1 cellular context compared by ENCODE assay signal in the genomic region with DNA sequence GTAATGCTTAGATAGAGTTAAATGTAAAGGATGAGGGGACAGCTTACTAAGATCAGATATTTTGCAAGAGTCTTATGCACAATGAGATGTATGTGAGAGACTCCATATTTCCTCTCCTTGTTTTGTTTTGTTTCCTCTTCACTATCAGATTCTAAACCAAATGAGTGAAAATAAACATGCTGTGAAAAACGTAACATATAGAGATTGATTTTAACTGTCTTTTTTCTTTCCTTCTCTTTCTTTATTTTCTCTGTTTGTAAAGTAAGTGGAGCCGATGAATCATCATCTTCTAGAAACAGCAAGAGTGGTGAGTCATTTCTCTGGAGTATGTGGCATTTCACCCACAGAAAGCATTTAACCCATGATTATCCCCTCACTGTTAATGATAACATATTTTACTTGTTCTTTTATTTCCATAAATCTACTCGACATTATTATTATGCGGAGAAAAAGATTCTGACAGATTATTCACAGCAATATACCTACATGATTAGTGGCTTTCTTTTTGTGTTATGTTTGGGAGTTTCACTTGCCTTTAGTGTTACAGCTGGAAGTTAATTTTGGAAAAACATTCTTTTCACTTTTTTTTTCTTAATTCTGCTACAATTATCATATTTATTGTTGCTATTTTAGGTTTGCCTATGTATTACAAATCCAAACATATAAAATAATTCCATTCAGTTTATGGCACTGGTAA.
TF ChIP-seq lines count a peak whose summit lies in the region.

No MANE protein-coding gene starts in this region.

TF ChIP-seq in HEK293, 187 proteins besides CTCF, POLR2A, EP300 and RAD21 (continued from another document and continues in another):
- TF ChIP-seq ELK4 (IDR thresholded peaks at IDR 0.05; ENCODE audit: borderline replicate concordance, low read depth, low read length) (no peak), ZNF274 (IDR thresholded peaks at IDR 0.05; ENCODE audit: low read length) (no peak), ZNF274 (tag by site-specific recombination; IDR thresholded peaks at IDR 0.05; ENCODE audit: borderline replicate concordance) (no peak), PRDM1 (tag by site-specific recombination; IDR thresholded peaks at IDR 0.05) (peak; percentile 91), SP2 (tag by site-specific recombination; IDR thresholded peaks at IDR 0.05) (no peak), ZNF302 (tag by site-specific recombination; IDR thresholded peaks at IDR 0.05; ENCODE audit: low read depth) (no peak), ZNF473 (tag by site-specific recombination; IDR thresholded peaks at IDR 0.05) (no peak), KLF16 (tag by site-specific recombination; IDR thresholded peaks at IDR 0.05) (no peak), ZNF48 (tag by site-specific recombination; IDR thresholded peaks at IDR 0.05) (no peak), ZNF350 (tag by site-specific recombination; IDR thresholded peaks at IDR 0.05) (no peak), ZNF585B (tag by site-specific recombination; IDR thresholded peaks at IDR 0.05) (no peak), ZNF777 (tag by site-specific recombination; IDR thresholded peaks at IDR 0.05; ENCODE audit: borderline replicate concordance) (no peak), ZNF701 (tag by site-specific recombination; IDR thresholded peaks at IDR 0.05) (no peak), GFI1B (tag by site-specific recombination; IDR thresholded peaks at IDR 0.05) (no peak), ZNF169 (tag by site-specific recombination; IDR thresholded peaks at IDR 0.05) (no peak), ZBTB49 (tag by site-specific recombination; IDR thresholded peaks at IDR 0.05; ENCODE audit: low read depth) (no peak), ZSCAN16 (tag by site-specific recombination; IDR thresholded peaks at IDR 0.05) (no peak), REPIN1 (tag by site-specific recombination; IDR thresholded peaks at IDR 0.05; ENCODE audit: low read depth) (no peak), ZNF830 (tag by site-specific recombination; IDR thresholded peaks at IDR 0.05; ENCODE audit: low read depth) (no peak), ZNF248 (tag by site-specific recombination; IDR thresholded peaks at IDR 0.05) (no peak), ZNF510 (tag by site-specific recombination; IDR thresholded peaks at IDR 0.05; ENCODE audit: insufficient replicate concordance) (no peak), ZNF155 (tag by site-specific recombination; IDR thresholded peaks at IDR 0.05) (no peak), ZNF214 (tag by site-specific recombination; IDR thresholded peaks at IDR 0.05; ENCODE audit: borderline replicate concordance) (no peak), ZNF488 (tag by site-specific recombination; IDR thresholded peaks at IDR 0.05) (no peak), ZNF654 (tag by site-specific recombination; IDR thresholded peaks at IDR 0.05; ENCODE audit: low read depth) (no peak), ZNF16 (tag by site-specific recombination; IDR thresholded peaks at IDR 0.05; ENCODE audit: low read depth) (no peak), KLF1 (tag by site-specific recombination; IDR thresholded peaks at IDR 0.05) (no peak), ZNF707 (tag by site-specific recombination; IDR thresholded peaks at IDR 0.05) (no peak), ZNF335 (tag by site-specific recombination; conservative IDR thresholded peaks at IDR 0.05) (0 out of 2 replicates have a peak, but pooled peaks have one; percentile 8), ZNF571 (tag by site-specific recombination; IDR thresholded peaks at IDR 0.05) (no peak), ZBTB17 (tag by site-specific recombination; IDR thresholded peaks at IDR 0.05) (no peak), GLIS2 (tag by site-specific recombination; IDR thresholded peaks at IDR 0.05) (no peak), ZNF843 (tag by site-specific recombination; IDR thresholded peaks at IDR 0.05) (no peak), ZFP41 (tag by site-specific recombination; IDR thresholded peaks at IDR 0.05; ENCODE audit: borderline replicate concordance) (no peak)
- TF ChIP-seq, protein P1, sequence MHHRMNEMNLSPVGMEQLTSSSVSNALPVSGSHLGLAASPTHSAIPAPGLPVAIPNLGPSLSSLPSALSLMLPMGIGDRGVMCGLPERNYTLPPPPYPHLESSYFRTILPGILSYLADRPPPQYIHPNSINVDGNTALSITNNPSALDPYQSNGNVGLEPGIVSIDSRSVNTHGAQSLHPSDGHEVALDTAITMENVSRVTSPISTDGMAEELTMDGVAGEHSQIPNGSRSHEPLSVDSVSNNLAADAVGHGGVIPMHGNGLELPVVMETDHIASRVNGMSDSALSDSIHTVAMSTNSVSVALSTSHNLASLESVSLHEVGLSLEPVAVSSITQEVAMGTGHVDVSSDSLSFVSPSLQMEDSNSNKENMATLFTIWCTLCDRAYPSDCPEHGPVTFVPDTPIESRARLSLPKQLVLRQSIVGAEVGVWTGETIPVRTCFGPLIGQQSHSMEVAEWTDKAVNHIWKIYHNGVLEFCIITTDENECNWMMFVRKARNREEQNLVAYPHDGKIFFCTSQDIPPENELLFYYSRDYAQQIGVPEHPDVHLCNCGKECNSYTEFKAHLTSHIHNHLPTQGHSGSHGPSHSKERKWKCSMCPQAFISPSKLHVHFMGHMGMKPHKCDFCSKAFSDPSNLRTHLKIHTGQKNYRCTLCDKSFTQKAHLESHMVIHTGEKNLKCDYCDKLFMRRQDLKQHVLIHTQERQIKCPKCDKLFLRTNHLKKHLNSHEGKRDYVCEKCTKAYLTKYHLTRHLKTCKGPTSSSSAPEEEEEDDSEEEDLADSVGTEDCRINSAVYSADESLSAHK (tag by site-specific recombination; IDR thresholded peaks at IDR 0.05): no peak
- TF ChIP-seq, protein P2, sequence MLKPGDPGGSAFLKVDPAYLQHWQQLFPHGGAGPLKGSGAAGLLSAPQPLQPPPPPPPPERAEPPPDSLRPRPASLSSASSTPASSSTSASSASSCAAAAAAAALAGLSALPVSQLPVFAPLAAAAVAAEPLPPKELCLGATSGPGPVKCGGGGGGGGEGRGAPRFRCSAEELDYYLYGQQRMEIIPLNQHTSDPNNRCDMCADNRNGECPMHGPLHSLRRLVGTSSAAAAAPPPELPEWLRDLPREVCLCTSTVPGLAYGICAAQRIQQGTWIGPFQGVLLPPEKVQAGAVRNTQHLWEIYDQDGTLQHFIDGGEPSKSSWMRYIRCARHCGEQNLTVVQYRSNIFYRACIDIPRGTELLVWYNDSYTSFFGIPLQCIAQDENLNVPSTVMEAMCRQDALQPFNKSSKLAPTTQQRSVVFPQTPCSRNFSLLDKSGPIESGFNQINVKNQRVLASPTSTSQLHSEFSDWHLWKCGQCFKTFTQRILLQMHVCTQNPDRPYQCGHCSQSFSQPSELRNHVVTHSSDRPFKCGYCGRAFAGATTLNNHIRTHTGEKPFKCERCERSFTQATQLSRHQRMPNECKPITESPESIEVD (tag by site-specific recombination; IDR thresholded peaks at IDR 0.05): peak; percentile 91
- TF ChIP-seq, protein P3, sequence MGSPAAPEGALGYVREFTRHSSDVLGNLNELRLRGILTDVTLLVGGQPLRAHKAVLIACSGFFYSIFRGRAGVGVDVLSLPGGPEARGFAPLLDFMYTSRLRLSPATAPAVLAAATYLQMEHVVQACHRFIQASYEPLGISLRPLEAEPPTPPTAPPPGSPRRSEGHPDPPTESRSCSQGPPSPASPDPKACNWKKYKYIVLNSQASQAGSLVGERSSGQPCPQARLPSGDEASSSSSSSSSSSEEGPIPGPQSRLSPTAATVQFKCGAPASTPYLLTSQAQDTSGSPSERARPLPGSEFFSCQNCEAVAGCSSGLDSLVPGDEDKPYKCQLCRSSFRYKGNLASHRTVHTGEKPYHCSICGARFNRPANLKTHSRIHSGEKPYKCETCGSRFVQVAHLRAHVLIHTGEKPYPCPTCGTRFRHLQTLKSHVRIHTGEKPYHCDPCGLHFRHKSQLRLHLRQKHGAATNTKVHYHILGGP (tag by site-specific recombination; IDR thresholded peaks at IDR 0.05): no peak
- TF ChIP-seq, protein P4, sequence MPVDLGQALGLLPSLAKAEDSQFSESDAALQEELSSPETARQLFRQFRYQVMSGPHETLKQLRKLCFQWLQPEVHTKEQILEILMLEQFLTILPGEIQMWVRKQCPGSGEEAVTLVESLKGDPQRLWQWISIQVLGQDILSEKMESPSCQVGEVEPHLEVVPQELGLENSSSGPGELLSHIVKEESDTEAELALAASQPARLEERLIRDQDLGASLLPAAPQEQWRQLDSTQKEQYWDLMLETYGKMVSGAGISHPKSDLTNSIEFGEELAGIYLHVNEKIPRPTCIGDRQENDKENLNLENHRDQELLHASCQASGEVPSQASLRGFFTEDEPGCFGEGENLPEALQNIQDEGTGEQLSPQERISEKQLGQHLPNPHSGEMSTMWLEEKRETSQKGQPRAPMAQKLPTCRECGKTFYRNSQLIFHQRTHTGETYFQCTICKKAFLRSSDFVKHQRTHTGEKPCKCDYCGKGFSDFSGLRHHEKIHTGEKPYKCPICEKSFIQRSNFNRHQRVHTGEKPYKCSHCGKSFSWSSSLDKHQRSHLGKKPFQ (tag by site-specific recombination; IDR thresholded peaks at IDR 0.05): no peak
- TF ChIP-seq, protein P5, sequence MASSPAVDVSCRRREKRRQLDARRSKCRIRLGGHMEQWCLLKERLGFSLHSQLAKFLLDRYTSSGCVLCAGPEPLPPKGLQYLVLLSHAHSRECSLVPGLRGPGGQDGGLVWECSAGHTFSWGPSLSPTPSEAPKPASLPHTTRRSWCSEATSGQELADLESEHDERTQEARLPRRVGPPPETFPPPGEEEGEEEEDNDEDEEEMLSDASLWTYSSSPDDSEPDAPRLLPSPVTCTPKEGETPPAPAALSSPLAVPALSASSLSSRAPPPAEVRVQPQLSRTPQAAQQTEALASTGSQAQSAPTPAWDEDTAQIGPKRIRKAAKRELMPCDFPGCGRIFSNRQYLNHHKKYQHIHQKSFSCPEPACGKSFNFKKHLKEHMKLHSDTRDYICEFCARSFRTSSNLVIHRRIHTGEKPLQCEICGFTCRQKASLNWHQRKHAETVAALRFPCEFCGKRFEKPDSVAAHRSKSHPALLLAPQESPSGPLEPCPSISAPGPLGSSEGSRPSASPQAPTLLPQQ (tag by site-specific recombination; IDR thresholded peaks at IDR 0.05): no peak
- TF ChIP-seq, protein P6, sequence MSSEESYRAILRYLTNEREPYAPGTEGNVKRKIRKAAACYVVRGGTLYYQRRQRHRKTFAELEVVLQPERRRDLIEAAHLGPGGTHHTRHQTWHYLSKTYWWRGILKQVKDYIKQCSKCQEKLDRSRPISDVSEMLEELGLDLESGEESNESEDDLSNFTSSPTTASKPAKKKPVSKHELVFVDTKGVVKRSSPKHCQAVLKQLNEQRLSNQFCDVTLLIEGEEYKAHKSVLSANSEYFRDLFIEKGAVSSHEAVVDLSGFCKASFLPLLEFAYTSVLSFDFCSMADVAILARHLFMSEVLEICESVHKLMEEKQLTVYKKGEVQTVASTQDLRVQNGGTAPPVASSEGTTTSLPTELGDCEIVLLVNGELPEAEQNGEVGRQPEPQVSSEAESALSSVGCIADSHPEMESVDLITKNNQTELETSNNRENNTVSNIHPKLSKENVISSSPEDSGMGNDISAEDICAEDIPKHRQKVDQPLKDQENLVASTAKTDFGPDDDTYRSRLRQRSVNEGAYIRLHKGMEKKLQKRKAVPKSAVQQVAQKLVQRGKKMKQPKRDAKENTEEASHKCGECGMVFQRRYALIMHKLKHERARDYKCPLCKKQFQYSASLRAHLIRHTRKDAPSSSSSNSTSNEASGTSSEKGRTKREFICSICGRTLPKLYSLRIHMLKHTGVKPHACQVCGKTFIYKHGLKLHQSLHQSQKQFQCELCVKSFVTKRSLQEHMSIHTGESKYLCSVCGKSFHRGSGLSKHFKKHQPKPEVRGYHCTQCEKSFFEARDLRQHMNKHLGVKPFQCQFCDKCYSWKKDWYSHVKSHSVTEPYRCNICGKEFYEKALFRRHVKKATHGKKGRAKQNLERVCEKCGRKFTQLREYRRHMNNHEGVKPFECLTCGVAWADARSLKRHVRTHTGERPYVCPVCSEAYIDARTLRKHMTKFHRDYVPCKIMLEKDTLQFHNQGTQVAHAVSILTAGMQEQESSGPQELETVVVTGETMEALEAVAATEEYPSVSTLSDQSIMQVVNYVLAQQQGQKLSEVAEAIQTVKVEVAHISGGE (tag by site-specific recombination; conservative IDR thresholded peaks at IDR 0.05; ENCODE audit: low read depth): no peak
- TF ChIP-seq, protein P7, sequence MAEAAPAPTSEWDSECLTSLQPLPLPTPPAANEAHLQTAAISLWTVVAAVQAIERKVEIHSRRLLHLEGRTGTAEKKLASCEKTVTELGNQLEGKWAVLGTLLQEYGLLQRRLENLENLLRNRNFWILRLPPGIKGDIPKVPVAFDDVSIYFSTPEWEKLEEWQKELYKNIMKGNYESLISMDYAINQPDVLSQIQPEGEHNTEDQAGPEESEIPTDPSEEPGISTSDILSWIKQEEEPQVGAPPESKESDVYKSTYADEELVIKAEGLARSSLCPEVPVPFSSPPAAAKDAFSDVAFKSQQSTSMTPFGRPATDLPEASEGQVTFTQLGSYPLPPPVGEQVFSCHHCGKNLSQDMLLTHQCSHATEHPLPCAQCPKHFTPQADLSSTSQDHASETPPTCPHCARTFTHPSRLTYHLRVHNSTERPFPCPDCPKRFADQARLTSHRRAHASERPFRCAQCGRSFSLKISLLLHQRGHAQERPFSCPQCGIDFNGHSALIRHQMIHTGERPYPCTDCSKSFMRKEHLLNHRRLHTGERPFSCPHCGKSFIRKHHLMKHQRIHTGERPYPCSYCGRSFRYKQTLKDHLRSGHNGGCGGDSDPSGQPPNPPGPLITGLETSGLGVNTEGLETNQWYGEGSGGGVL (tag by site-specific recombination; IDR thresholded peaks at IDR 0.05): no peak
